In genomic region chr3:66989860-66990696, GRCh38 we compare ENCODE assay signal across 8 cellular contexts. TPM values are rescaled to one million over a fixed set of nuclear protein-coding genes. Genes with fewer than 3 reads are reported as not detected.
DNase-seq lines count a peak whose midpoint lies in the region; ATAC-seq lines count a peak whose summit lies in the region.

No MANE protein-coding gene starts in this region.

- no peak overlapping the region for H4K8ac ChIP-seq in neuronal stem cell (ENCODE audit: low read depth, low read length)

- H2BK12ac ChIP-seq in neuronal stem cell (ENCODE audit: low read length) = no peak overlapping the region

- H3K4me1 ChIP-seq in neuronal stem cell (ENCODE audit: control insufficient read depth in 2 of 2, insufficient read depth in 1 of 2, low read depth in 1 of 2, low read length in 2 of 2) = peaks cover 5 to 9% of the 10 kb centered on the region in 2 donors

- H2AK5ac ChIP-seq in neuronal stem cell (ENCODE audit: low read depth, low read length) = no peak overlapping the region

- in situ Hi-C loops in SK-MEL-5 (cut with HindIII; ENCODE audit: low pct_unique_long_range_greater_than_20kb, low sequenced_read_pairs) = no loop called here

- no peak overlapping the region for H3K4me2 ChIP-seq in neuronal stem cell (ENCODE audit: insufficient read depth, low read length, poor library complexity, severe bottlenecking)

- no peak overlapping the region for H2BK15ac ChIP-seq in neuronal stem cell (ENCODE audit: low read length)

- H3K27me3 ChIP-seq in neuronal stem cell (ENCODE audit: control insufficient read depth in 3 of 3, insufficient read depth in 3 of 3, low read depth in 1 of 3, low read length in 3 of 3) = no peaks in the 10 kb centered on the region

- ATAC-seq in GM18907 (IDR thresholded peaks at IDR 0.05; ENCODE audit: unreplicated experiment) (peak; percentile 80), HG03060 (IDR thresholded peaks at IDR 0.05; ENCODE audit: low read depth, unreplicated experiment) (peak; percentile 66)

- H3K27ac ChIP-seq in neuronal stem cell (replicated peaks; ENCODE audit: low read length) = peak overlapping the region; percentile 87

- DNase-seq in CD1c-positive myeloid dendritic cell (ENCODE audit: extremely low spot score) (peak; percentile 20), SK-MEL-5 (ENCODE audit: low read depth, low spot score) (peak; percentile 64), neuronal stem cell (ENCODE audit: low spot score) (no peak), Ammon's horn (ENCODE audit: low spot score) (no peak), NCI-H1105 treated with DMSO at 0.1 percent for 48 hours (lab: John Stamatoyannopoulos, UW) (no peak), UCSD-AML1 (lab: John Stamatoyannopoulos, UW; ENCODE audit: unreplicated experiment) (no peak)

- no peak overlapping the region for H3K18ac ChIP-seq in neuronal stem cell (ENCODE audit: low read length)

- no peak overlapping the region for H3K14ac ChIP-seq in neuronal stem cell (ENCODE audit: low read length)

- H3K9ac ChIP-seq in neuronal stem cell (ENCODE audit: low read depth, low read length, poor library complexity) = no peak overlapping the region

- no peak overlapping the region for H3K4me3 ChIP-seq in neuronal stem cell (ENCODE audit: low read length in 2 of 2)

- H2AFZ ChIP-seq in neuronal stem cell (ENCODE audit: low read length) = no peak overlapping the region

- no peak overlapping the region for H2BK5ac ChIP-seq in neuronal stem cell (ENCODE audit: low read length)

- H3K9me3 ChIP-seq in neuronal stem cell (replicated peaks in 1 of 2; ENCODE audit: control insufficient read depth in 2 of 2, insufficient read depth in 1 of 2, low read depth in 1 of 2, low read length in 2 of 2) = no peaks in the 10 kb centered on the region

- no peak overlapping the region for H3K4ac ChIP-seq in neuronal stem cell (ENCODE audit: low read length)

- H3K36me3 ChIP-seq in neuronal stem cell (replicated peaks in 1 of 2; ENCODE audit: control insufficient read depth in 2 of 2, insufficient read depth in 2 of 2, low read length in 2 of 2) = no peaks in the 10 kb centered on the region

- no CpG with 5 or more reads among the region's 7 CpGs for WGBS in neuronal stem cell (ENCODE audit: extremely low coverage in 2 of 2, insufficient read length in 2 of 2, insufficient replicate concordance in 1 of 2), 2 donors

- no peak overlapping the region for H3K23ac ChIP-seq in neuronal stem cell (ENCODE audit: low read depth, low read length, poor library complexity)

- no peak overlapping the region for H4K91ac ChIP-seq in neuronal stem cell (ENCODE audit: low read depth, low read length, poor library complexity)

- H2BK120ac ChIP-seq in neuronal stem cell (ENCODE audit: low read depth, low read length) = no peak overlapping the region

- no peaks in the 10 kb centered on the region for H3K79me1 ChIP-seq in neuronal stem cell (ENCODE audit: low read depth, low read length)

RNA-seq across cellular contexts. Expression of gene KBTBD8, which starts 8.0 kb away (rescaled TPM):
- 1.3 and 2.0 TPM in 2 replicates for total RNA-seq in SK-MEL-5 (2014; rRNA removed; shearing (Covaris generic))
- polyA plus RNA-seq in SK-MEL-5 (2015; cell fraction: cytosol; rRNA removed) = 0.94 and 2.0 TPM in 2 replicates
- 3.4 and 3.7 TPM in 2 replicates for polyA plus RNA-seq in SK-MEL-5 (2015; cell fraction: nucleus; rRNA removed)
- 2.8 TPM for polyA plus RNA-seq in neuronal stem cell (2013, experiment 1 of 2)
- polyA plus RNA-seq in neuronal stem cell (2013, experiment 2 of 2) = 3.2 TPM

Comparison
In these comparisons a context has a peak if more than half of its experiments do, and no peak if none do; other contexts are left out.
1. DNase-seq: peak in CD1c-positive myeloid dendritic cell (single experiment) and SK-MEL-5 (single experiment); none in neuronal stem cell (single experiment), Ammon's horn (single experiment), NCI-H1105 treated with DMSO at 0.1 percent for 48 hours (single experiment) and UCSD-AML1 (single experiment).